In the genomic region with DNA sequence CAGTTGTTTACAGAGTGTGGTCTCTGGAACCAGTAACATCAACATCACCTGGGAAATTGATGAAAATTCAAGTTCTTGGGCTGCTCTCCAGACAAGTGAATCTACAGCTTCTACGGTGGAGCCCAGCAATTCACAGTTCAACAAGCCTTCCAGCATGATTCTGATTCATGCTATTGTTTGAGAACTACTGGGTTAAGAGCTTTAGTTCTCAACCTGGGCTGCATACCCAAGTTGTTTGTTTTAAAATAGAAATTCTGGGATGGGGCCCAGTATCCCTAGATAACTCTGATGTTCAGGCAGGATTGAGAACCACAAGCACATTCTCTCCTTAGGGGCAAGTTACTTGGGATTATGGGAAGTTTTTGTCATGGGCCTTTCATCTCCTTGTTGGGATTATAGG, we compare ENCODE assay signal across 2 cellular contexts.
TF ChIP-seq lines count a peak whose summit lies in the region.

No MANE protein-coding gene starts in this region.

TF ChIP-seq in A549, 52 proteins besides CTCF, POLR2A, EP300 and RAD21 (continued from another document):
- TF ChIP-seq, protein P1, sequence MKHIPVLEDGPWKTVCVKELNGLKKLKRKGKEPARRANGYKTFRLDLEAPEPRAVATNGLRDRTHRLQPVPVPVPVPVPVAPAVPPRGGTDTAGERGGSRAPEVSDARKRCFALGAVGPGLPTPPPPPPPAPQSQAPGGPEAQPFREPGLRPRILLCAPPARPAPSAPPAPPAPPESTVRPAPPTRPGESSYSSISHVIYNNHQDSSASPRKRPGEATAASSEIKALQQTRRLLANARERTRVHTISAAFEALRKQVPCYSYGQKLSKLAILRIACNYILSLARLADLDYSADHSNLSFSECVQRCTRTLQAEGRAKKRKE (CRISPR knock-in tag; IDR thresholded peaks at IDR 0.05; ENCODE audit: low read depth) = no peak
- TF ChIP-seq, protein P2, sequence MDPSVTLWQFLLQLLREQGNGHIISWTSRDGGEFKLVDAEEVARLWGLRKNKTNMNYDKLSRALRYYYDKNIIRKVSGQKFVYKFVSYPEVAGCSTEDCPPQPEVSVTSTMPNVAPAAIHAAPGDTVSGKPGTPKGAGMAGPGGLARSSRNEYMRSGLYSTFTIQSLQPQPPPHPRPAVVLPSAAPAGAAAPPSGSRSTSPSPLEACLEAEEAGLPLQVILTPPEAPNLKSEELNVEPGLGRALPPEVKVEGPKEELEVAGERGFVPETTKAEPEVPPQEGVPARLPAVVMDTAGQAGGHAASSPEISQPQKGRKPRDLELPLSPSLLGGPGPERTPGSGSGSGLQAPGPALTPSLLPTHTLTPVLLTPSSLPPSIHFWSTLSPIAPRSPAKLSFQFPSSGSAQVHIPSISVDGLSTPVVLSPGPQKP (IDR thresholded peaks at IDR 0.05; ENCODE audit: low read depth, low read length) = no peak
- no peak for TF ChIP-seq ZNF302 (CRISPR knock-in tag; IDR thresholded peaks at IDR 0.05)
- TF ChIP-seq, protein P3, sequence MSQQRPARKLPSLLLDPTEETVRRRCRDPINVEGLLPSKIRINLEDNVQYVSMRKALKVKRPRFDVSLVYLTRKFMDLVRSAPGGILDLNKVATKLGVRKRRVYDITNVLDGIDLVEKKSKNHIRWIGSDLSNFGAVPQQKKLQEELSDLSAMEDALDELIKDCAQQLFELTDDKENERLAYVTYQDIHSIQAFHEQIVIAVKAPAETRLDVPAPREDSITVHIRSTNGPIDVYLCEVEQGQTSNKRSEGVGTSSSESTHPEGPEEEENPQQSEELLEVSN (IDR thresholded peaks at IDR 0.05; ENCODE audit: borderline replicate concordance, low read depth) = no peak
- TF ChIP-seq MAFK (IDR thresholded peaks at IDR 0.05; ENCODE audit: partially characterized antibody) = no peak

TF ChIP-seq in GM23338, 12 proteins besides CTCF, POLR2A, EP300 and RAD21:
- TF ChIP-seq, protein P4, sequence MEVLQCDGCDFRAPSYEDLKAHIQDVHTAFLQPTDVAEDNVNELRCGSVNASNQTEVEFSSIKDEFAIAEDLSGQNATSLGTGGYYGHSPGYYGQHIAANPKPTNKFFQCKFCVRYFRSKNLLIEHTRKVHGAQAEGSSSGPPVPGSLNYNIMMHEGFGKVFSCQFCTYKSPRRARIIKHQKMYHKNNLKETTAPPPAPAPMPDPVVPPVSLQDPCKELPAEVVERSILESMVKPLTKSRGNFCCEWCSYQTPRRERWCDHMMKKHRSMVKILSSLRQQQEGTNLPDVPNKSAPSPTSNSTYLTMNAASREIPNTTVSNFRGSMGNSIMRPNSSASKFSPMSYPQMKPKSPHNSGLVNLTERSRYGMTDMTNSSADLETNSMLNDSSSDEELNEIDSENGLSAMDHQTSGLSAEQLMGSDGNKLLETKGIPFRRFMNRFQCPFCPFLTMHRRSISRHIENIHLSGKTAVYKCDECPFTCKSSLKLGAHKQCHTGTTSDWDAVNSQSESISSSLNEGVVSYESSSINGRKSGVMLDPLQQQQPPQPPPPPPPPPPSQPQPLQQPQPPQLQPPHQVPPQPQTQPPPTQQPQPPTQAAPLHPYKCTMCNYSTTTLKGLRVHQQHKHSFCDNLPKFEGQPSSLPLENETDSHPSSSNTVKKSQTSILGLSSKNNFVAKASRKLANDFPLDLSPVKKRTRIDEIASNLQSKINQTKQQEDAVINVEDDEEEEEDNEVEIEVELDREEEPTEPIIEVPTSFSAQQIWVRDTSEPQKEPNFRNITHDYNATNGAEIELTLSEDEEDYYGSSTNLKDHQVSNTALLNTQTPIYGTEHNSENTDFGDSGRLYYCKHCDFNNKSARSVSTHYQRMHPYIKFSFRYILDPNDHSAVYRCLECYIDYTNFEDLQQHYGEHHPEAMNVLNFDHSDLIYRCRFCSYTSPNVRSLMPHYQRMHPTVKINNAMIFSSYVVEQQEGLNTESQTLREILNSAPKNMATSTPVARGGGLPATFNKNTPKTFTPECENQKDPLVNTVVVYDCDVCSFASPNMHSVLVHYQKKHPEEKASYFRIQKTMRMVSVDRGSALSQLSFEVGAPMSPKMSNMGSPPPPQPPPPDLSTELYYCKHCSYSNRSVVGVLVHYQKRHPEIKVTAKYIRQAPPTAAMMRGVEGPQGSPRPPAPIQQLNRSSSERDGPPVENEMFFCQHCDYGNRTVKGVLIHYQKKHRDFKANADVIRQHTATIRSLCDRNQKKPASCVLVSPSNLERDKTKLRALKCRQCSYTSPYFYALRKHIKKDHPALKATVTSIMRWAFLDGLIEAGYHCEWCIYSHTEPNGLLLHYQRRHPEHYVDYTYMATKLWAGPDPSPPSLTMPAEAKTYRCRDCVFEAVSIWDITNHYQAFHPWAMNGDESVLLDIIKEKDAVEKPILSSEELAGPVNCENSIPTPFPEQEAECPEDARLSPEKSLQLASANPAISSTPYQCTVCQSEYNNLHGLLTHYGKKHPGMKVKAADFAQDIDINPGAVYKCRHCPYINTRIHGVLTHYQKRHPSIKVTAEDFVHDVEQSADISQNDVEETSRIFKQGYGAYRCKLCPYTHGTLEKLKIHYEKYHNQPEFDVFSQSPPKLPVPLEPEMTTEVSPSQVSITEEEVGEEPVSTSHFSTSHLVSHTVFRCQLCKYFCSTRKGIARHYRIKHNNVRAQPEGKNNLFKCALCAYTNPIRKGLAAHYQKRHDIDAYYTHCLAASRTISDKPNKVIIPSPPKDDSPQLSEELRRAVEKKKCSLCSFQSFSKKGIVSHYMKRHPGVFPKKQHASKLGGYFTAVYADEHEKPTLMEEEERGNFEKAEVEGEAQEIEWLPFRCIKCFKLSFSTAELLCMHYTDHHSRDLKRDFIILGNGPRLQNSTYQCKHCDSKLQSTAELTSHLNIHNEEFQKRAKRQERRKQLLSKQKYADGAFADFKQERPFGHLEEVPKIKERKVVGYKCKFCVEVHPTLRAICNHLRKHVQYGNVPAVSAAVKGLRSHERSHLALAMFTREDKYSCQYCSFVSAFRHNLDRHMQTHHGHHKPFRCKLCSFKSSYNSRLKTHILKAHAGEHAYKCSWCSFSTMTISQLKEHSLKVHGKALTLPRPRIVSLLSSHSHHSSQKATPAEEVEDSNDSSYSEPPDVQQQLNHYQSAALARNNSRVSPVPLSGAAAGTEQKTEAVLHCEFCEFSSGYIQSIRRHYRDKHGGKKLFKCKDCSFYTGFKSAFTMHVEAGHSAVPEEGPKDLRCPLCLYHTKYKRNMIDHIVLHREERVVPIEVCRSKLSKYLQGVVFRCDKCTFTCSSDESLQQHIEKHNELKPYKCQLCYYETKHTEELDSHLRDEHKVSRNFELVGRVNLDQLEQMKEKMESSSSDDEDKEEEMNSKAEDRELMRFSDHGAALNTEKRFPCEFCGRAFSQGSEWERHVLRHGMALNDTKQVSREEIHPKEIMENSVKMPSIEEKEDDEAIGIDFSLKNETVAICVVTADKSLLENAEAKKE (CRISPR knock-in tag; IDR thresholded peaks at IDR 0.05) = no peak
- TF ChIP-seq EZH2phosphoT487 (IDR thresholded peaks at IDR 0.05; ENCODE audit: unreplicated experiment) (no peak), ZNF331 (CRISPR knock-in tag; IDR thresholded peaks at IDR 0.05; ENCODE audit: low read depth) (no peak), NANOG (IDR thresholded peaks at IDR 0.05; ENCODE audit: borderline replicate concordance) (no peak), EZH2 (IDR thresholded peaks at IDR 0.05; ENCODE audit: low read depth, unreplicated experiment) (no peak), CREB1 (CRISPR knock-in tag; IDR thresholded peaks at IDR 0.05; ENCODE audit: low read depth) (no peak), POLR2AphosphoS5 (IDR thresholded peaks at IDR 0.05; ENCODE audit: low read depth) (no peak), STAT1 (IDR thresholded peaks at IDR 0.05; ENCODE audit: unreplicated experiment) (no peak), JUNB (IDR thresholded peaks at IDR 0.05; ENCODE audit: unreplicated experiment) (no peak), ZNF114 (CRISPR knock-in tag; IDR thresholded peaks at IDR 0.05) (no peak)
- TF ChIP-seq, protein P5, sequence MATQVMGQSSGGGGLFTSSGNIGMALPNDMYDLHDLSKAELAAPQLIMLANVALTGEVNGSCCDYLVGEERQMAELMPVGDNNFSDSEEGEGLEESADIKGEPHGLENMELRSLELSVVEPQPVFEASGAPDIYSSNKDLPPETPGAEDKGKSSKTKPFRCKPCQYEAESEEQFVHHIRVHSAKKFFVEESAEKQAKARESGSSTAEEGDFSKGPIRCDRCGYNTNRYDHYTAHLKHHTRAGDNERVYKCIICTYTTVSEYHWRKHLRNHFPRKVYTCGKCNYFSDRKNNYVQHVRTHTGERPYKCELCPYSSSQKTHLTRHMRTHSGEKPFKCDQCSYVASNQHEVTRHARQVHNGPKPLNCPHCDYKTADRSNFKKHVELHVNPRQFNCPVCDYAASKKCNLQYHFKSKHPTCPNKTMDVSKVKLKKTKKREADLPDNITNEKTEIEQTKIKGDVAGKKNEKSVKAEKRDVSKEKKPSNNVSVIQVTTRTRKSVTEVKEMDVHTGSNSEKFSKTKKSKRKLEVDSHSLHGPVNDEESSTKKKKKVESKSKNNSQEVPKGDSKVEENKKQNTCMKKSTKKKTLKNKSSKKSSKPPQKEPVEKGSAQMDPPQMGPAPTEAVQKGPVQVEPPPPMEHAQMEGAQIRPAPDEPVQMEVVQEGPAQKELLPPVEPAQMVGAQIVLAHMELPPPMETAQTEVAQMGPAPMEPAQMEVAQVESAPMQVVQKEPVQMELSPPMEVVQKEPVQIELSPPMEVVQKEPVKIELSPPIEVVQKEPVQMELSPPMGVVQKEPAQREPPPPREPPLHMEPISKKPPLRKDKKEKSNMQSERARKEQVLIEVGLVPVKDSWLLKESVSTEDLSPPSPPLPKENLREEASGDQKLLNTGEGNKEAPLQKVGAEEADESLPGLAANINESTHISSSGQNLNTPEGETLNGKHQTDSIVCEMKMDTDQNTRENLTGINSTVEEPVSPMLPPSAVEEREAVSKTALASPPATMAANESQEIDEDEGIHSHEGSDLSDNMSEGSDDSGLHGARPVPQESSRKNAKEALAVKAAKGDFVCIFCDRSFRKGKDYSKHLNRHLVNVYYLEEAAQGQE (IDR thresholded peaks at IDR 0.05; ENCODE audit: unreplicated experiment) = no peak
- TF ChIP-seq, protein P6, sequence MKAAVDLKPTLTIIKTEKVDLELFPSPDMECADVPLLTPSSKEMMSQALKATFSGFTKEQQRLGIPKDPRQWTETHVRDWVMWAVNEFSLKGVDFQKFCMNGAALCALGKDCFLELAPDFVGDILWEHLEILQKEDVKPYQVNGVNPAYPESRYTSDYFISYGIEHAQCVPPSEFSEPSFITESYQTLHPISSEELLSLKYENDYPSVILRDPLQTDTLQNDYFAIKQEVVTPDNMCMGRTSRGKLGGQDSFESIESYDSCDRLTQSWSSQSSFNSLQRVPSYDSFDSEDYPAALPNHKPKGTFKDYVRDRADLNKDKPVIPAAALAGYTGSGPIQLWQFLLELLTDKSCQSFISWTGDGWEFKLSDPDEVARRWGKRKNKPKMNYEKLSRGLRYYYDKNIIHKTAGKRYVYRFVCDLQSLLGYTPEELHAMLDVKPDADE (IDR thresholded peaks at IDR 0.05) = no peak
